ENCODE assay signal across 8 cellular contexts in genomic region chr16:57795431-57795878, GRCh38. TPM values are rescaled to one million over a fixed set of nuclear protein-coding genes. Genes with fewer than 3 reads are reported as not detected.
DNase-seq lines count a peak whose midpoint lies in the region; TF ChIP-seq lines count a peak whose summit lies in the region.

No MANE protein-coding gene starts in this region.

- no peak overlapping the region for H3K4me3 ChIP-seq in dorsolateral prefrontal cortex

- peak overlapping the region in 2 of 3 experiments; percentile 63 to 68 for H3K27ac Mint-ChIP-seq in nephron

- TF ChIP-seq CTCF in LNCAP (IDR thresholded peaks at IDR 0.05) (peak; percentile 64), dorsolateral prefrontal cortex (IDR thresholded peaks at IDR 0.05 in 54 of 56, conservative IDR thresholded peaks at IDR 0.05 in 2 of 56; ENCODE audit: low read depth in 1 of 56, partially characterized antibody in 56 of 56) (peak in 49 of 56 donors; percentile 8 to 58 (median 37)), nephron (IDR thresholded peaks at IDR 0.05; ENCODE audit: unreplicated experiment in 3 of 3) (peak; percentile 37 to 54 (median 41))

- peak overlapping the region in 5 of 59 donors; percentile 1 to 59 (median 38) for H3K27ac ChIP-seq in dorsolateral prefrontal cortex

- intact Hi-C loops in dorsolateral prefrontal cortex (cut with DNase I), result no loop called here

- DNase-seq in stimulated activated CD4-positive, alpha-beta T cell treated with anti-CD3 and anti-CD28 coated beads, Interleukin-15, amount 100 ng/mL, for 24 hours, result peak; percentile 45
- DNase-seq in stimulated activated CD4-positive, alpha-beta T cell treated with anti-CD3 and anti-CD28 coated beads, Interleukin-2, amount 100 ng/mL, for 48 hours, result no peak
- DNase-seq in SHP77 treated with DMSO at 0.1 percent for 48 hours (lab: John Stamatoyannopoulos, UW) (peak; percentile 3), dorsolateral prefrontal cortex (peak in 5 of 10 donors; percentile 51 to 74 (median 61)), NCI-H2029 (lab: John Stamatoyannopoulos, UW) (no peak)
- DNase-seq in NK-92 treated with Interleukin-12 subunit alpha and Interleukin-12 subunit beta, amount 100 ng/mL, for 24 hours (lab: John Stamatoyannopoulos, UW), result no peak

- peak overlapping the region in 1 of 3 experiments; percentile 37 for H3K4me3 Mint-ChIP-seq in nephron

- no peaks in the 10 kb centered on the region for H3K27me3 ChIP-seq in dorsolateral prefrontal cortex

- peaks cover 42% of the 10 kb centered on the region for H3K4me1 Mint-ChIP-seq in nephron

- no peaks in the 10 kb centered on the region for H3K36me3 Mint-ChIP-seq in nephron (ENCODE audit: low read depth)

- H3K27me3 Mint-ChIP-seq in nephron (ENCODE audit: low read depth), result peaks cover 12% of the 10 kb centered on the region

- H3K9me3 Mint-ChIP-seq in nephron, result no peaks in the 10 kb centered on the region

RNA-seq across cellular contexts. Expression of gene KIFC3, which starts 6.8 kb away (rescaled TPM):
- 10 to 100 TPM; 29.4 to 72.9 (median 48.3) TPM for total RNA-seq in dorsolateral prefrontal cortex

RNA-seq across cellular contexts. Expression of gene KATNB1, which starts 59.9 kb away (rescaled TPM):
- total RNA-seq in dorsolateral prefrontal cortex, result 10 to 100 TPM; 30.7 to 87.4 (median 61.2) TPM

Comparison
In these comparisons a context has a peak if more than half of its experiments do, and no peak if none do; other contexts are left out.
1. DNase-seq: peak in stimulated activated CD4-positive, alpha-beta T cell treated with anti-CD3 and anti-CD28 coated beads, Interleukin-15, amount 100 ng/mL, for 24 hours (single experiment) and SHP77 treated with DMSO at 0.1 percent for 48 hours (single experiment); none in stimulated activated CD4-positive, alpha-beta T cell treated with anti-CD3 and anti-CD28 coated beads, Interleukin-2, amount 100 ng/mL, for 48 hours (0 of 2), NK-92 treated with Interleukin-12 subunit alpha and Interleukin-12 subunit beta, amount 100 ng/mL, for 24 hours (single experiment) and NCI-H2029 (single experiment).
2. Peak in every context shown above with its lines, with median percentiles within 50 percentile points of each other: CTCF ChIP-seq.